9 cellular contexts compared by ENCODE assay signal in the genomic region with DNA sequence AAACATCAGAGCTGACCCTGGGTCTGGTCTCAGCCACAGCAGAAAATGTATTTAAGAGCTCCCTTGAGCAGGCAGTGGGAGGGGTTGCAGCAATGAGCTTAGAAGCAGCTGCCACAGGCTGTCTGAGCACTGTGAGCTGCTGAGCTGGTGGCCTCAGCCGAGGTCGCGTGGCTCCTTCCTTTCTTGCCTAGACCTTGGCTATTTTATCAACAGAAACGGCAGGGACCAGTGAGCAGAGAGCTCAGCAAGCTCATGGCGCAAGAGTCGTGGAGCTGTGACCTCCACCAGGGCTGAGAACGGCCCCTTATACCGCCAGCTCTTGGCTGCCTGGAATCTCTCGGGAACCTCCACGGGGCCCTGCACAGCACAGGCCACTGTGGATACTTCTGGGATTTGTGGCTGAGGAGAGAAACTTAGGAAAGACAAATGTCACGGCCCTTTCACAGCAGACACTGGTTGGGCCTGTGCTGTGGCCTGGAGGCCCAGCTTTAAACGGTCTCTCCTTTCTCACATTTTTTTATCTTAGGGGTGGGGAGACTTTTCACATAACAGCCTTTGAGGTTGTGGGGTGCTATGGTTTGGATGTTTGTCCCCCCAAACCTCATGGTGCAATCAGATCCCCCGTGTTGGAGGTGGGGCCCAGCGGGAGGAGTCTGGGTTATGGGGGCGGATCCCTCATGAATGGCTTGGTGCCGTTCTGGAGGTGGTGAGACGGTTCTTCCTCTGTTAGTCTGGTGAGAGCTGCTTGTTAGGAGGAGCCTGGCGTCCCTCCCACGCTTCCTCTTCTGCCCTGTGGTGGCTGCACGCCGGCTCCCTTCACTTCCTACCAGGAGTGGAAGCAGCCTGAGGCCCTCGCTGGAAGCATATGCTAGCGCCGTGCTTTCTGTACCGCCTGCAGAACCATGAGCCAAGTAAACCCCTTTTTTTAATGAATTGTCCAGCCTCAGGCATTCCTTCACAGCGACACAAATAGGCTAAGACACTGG. TPM values are rescaled to one million over a fixed set of nuclear protein-coding genes. Genes with fewer than 3 reads are reported as not detected.
DNase-seq lines count a peak whose midpoint lies in the region; ATAC-seq and TF ChIP-seq lines count a peak whose summit lies in the region.
"Had no signal": no experiment of that assay in that cellular context is flagged by ENCODE, and none has a peak within 500 bp of the region (broad histone marks: within the 10 kb centered on the region; RNA-seq: fewer than 3 reads in every experiment).

No MANE protein-coding gene starts in this region.

- H3K27me3 ChIP-seq in HUES6 (ENCODE audit: control insufficient read depth, insufficient read depth, low read length) = no peaks in the 10 kb centered on the region
- H3K27me3 ChIP-seq in esophagus squamous epithelium = no peaks in the 10 kb centered on the region

- DNase-seq in NOMO-1 treated with dmso at 0.1 percent for 144 hours (lab: John Stamatoyannopoulos, UW; ENCODE audit: unreplicated experiment) = peak; percentile 18
- no peak for DNase-seq in esophagus squamous epithelium (lab: John Stamatoyannopoulos, UW)
- DNase-seq in posterior vena cava (ENCODE audit: low spot score) = peak; percentile 36
- no peak for DNase-seq in ureter (ENCODE audit: low spot score)
- no peak for DNase-seq in putamen (ENCODE audit: low spot score)
- DNase-seq: central memory CD4-positive, alpha-beta T cell had no signal

- TF ChIP-seq CTCF in esophagus squamous epithelium (IDR thresholded peaks at IDR 0.05) = no peak

- H3K9me3 ChIP-seq in HUES6 (ENCODE audit: control insufficient read depth, insufficient read depth, low read depth, low read length) (no peaks in the 10 kb centered on the region), esophagus squamous epithelium (no peaks in the 10 kb centered on the region)

- 78 to 84% methylated on average over 16 of the region's 26 CpGs for WGBS in esophagus squamous epithelium, 2 donors

- H3K4me1 ChIP-seq in HUES6 (ENCODE audit: control insufficient read depth, insufficient read depth, low read length) (peaks cover 32% of the 10 kb centered on the region), esophagus squamous epithelium (peaks cover 0 to 17% (median 0%) of the 10 kb centered on the region in 3 donors)

- no peak for TF ChIP-seq POLR2A in esophagus squamous epithelium (IDR thresholded peaks at IDR 0.05)

- no peaks in the 10 kb centered on the region for H3K36me3 ChIP-seq in HUES6 (ENCODE audit: control insufficient read depth, insufficient read depth, low read length)
- no peaks in the 10 kb centered on the region for H3K36me3 ChIP-seq in esophagus squamous epithelium

- H3K27ac ChIP-seq in HUES6 (ENCODE audit: low read depth, low read length) (0 out of 2 replicates have a peak overlapping the region, but pooled peaks have one; percentile 9), esophagus squamous epithelium (peak overlapping the region in 3 of 4 donors; percentile 15 to 71 (median 50))

- ATAC-seq in HG03039 (IDR thresholded peaks at IDR 0.05; ENCODE audit: unreplicated experiment) (no peak), HG03439 (IDR thresholded peaks at IDR 0.05; ENCODE audit: unreplicated experiment) (no peak)

- peak overlapping the region; percentile 17 for H3K9ac ChIP-seq in HUES6 (ENCODE audit: low read length)

- intact Hi-C loops in esophagus squamous epithelium (cut with DNase I) = no loop called here
- intact Hi-C loops in posterior vena cava (cut with DNase I) = no loop called here

- H3K4me3 ChIP-seq in HUES6 (ENCODE audit: low read depth, low read length) (no peak overlapping the region), esophagus squamous epithelium (no peak overlapping the region)

RNA-seq across cellular contexts. Expression of gene ALLC, which starts 1.7 kb away (rescaled TPM):
- total RNA-seq in esophagus squamous epithelium (not detected), posterior vena cava (not detected), ureter (not detected)

RNA-seq across cellular contexts. Expression of gene DCDC2C, which starts 43.6 kb away (rescaled TPM):
- not detected for total RNA-seq in esophagus squamous epithelium
- total RNA-seq in posterior vena cava = not detected
- total RNA-seq in ureter = not detected

Comparison
In these comparisons a context has a peak if more than half of its experiments do, and no peak if none do; other contexts are left out.
1. DNase-seq: peak in NOMO-1 treated with dmso at 0.1 percent for 144 hours (single experiment) and posterior vena cava (single experiment); none in esophagus squamous epithelium (single experiment), ureter (single experiment) and putamen (single experiment).